1 cellular context compared by ENCODE assay signal in the genomic region with DNA sequence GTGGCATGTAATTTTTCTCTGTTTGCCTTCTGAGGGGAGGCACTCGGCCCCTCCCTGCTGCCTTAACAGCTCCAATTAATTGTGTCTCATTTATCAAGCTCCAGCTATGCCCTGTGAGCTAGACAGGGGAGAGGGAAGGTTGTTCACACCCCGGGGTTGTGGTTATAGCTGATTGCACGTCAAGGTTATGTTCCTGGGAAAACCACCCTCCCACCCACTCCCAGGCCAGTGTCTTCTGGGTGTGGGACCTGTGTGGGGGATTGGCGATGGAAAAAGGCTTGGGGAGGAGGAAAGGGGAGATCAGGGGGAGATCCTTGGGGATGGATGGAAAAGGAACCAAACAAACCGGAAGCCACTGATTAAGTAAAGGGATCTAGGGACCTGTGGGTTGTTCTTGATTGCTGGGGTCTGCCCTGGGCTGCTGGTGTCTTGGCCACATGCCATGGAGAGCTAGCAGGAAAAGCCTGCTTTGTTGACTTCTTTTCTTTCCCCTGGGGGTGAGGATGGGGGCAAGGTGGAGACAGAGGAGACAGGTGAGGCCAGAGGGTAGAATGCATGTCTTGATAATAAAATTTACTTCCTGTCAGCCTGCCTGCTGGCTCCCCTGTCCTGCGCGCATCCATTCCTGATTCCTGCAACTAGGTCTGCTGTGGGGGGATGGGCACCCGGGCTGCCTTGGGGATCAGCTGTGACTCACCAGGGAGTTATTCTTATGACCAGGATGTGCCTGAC.
TF ChIP-seq lines count a peak whose summit lies in the region.

No MANE protein-coding gene starts in this region.

TF ChIP-seq in HepG2, 621 proteins besides CTCF, POLR2A, EP300 and RAD21 (continued from another document):
- TF ChIP-seq, protein P1, sequence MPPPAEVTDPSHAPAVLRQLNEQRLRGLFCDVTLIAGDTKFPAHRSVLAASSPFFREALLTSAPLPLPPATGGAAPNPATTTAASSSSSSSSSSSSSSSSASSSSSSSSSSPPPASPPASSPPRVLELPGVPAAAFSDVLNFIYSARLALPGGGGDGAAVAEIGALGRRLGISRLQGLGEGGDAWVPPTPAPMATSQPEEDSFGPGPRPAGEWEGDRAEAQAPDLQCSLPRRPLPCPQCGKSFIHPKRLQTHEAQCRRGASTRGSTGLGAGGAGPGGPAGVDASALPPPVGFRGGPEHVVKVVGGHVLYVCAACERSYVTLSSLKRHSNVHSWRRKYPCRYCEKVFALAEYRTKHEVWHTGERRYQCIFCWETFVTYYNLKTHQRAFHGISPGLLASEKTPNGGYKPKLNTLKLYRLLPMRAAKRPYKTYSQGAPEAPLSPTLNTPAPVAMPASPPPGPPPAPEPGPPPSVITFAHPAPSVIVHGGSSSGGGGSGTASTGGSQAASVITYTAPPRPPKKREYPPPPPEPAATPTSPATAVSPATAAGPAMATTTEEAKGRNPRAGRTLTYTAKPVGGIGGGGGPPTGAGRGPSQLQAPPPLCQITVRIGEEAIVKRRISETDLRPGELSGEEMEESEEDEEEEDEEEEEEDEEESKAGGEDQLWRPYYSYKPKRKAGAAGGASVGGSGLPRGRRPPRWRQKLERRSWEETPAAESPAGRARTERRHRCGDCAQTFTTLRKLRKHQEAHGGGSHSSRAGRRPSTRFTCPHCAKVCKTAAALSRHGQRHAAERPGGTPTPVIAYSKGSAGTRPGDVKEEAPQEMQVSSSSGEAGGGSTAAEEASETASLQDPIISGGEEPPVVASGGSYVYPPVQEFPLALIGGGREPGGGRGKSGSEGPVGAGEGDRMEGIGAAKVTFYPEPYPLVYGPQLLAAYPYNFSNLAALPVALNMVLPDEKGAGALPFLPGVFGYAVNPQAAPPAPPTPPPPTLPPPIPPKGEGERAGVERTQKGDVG (CRISPR knock-in tag; IDR thresholded peaks at IDR 0.05; ENCODE audit: borderline replicate concordance), result peak; percentile 68; the same call in 1 of the 2 replicates
